In the genomic region with DNA sequence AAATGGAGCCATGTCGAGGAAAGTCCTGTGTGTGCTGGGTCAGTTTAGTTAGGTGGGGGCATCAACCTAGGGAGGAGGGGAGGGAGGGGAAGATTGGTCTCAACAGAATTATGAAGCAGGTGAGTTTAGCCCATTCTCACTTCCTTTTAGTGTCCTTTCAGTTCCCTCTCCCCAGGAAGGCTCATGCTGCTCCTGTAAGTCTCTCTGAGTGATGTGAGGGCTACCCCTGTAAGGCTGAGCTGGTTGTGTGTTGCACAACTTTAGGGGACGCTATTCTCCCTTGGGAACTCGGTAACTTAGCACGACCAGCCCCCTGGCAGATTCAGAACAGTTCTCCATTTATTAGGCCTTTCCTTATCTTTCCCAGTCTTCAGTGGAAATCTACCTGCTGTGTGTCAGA, we compare ENCODE assay signal across 14 cellular contexts. TPM values are rescaled to one million over a fixed set of nuclear protein-coding genes. Genes with fewer than 3 reads are reported as not detected.
DNase-seq lines count a peak whose midpoint lies in the region; ATAC-seq and TF ChIP-seq lines count a peak whose summit lies in the region.
"Had no signal": no experiment of that assay in that cellular context is flagged by ENCODE, and none has a peak within 500 bp of the region (broad histone marks: within the 10 kb centered on the region; RNA-seq: fewer than 3 reads in every experiment).

No MANE protein-coding gene starts in this region.

- DNase-seq in NCI-H446 (lab: John Stamatoyannopoulos, UW) (no peak), HCEC 1CT (no peak), mammary epithelial cell (no peak), GM10266 (ENCODE audit: extremely low spot score) (no peak)
- DNase-seq: activated CD4-positive, alpha-beta T cell treated with anti-CD3 and anti-CD28 coated beads, Interleukin-2, amount 10 ng/mL, durations not matched to agents 7 days and 5 days; activated naive CD8-positive, alpha-beta T cell treated with anti-CD3 and anti-CD28 coated beads for 36 hours; effector CD4-positive, alpha-beta T cell; heart right ventricle had no signal

- no peaks in the 10 kb centered on the region for H4K20me1 ChIP-seq in DOHH2 (ENCODE audit: control insufficient read depth, insufficient read depth, low read depth, low read length)
- H4K20me1 ChIP-seq in mammary epithelial cell (ENCODE audit: insufficient read depth, low read length) = no peaks in the 10 kb centered on the region

- H3K36me3 ChIP-seq in DOHH2 (ENCODE audit: control insufficient read depth, low read length) = no peaks in the 10 kb centered on the region
- H3K36me3 ChIP-seq in mammary epithelial cell (ENCODE audit: insufficient read depth, low read length) = no peaks in the 10 kb centered on the region
- H3K36me3 ChIP-seq: heart right ventricle had no signal

- no peaks in the 10 kb centered on the region for H3K9me3 ChIP-seq in DOHH2 (ENCODE audit: control insufficient read depth, insufficient read depth, low read length)
- H3K9me3 ChIP-seq in mammary epithelial cell (replicated peaks; ENCODE audit: insufficient read depth, low read length) = peaks cover 4% of the 10 kb centered on the region
- H3K9me3 ChIP-seq: A549, heart right ventricle had no signal

- no peaks in the 10 kb centered on the region for H3F3A ChIP-seq in DOHH2 (ENCODE audit: control insufficient read depth, insufficient read depth)

- dilution Hi-C loops in mammary epithelial cell (cut with HindIII; ENCODE audit: low sequenced_read_pairs) = no loop called here

- H2AFZ ChIP-seq in mammary epithelial cell (ENCODE audit: low read depth, low read length) = no peak overlapping the region

- no peak overlapping the region for H3K9ac ChIP-seq in mammary epithelial cell (ENCODE audit: insufficient read depth, low read length)

- H3K27ac ChIP-seq in DOHH2 (ENCODE audit: low read depth, low read length) = no peak overlapping the region
- H3K27ac ChIP-seq in mammary epithelial cell (ENCODE audit: insufficient read depth, low read depth, low read length) = no peak overlapping the region
- H3K27ac ChIP-seq: A549, heart right ventricle, skin epidermis had no signal

- in situ Hi-C loops in mammary epithelial cell (cut with MboI; ENCODE audit: low sequenced_read_pairs in 2 of 2) = no loop called here

- H3K27me3 ChIP-seq in DOHH2 (ENCODE audit: control insufficient read depth, low read length) (no peaks in the 10 kb centered on the region), mammary epithelial cell (ENCODE audit: insufficient read depth, low read length) (no peaks in the 10 kb centered on the region)
- H3K27me3 ChIP-seq: heart right ventricle had no signal

- ATAC-seq in GM19043 (IDR thresholded peaks at IDR 0.05; ENCODE audit: low read depth, unreplicated experiment) (peak; percentile 96), HG02623 (IDR thresholded peaks at IDR 0.05; ENCODE audit: unreplicated experiment) (peak; percentile 100), HG03439 (IDR thresholded peaks at IDR 0.05; ENCODE audit: unreplicated experiment) (peak; percentile 92)
- ATAC-seq: A549, heart right ventricle had no signal

- H3K79me2 ChIP-seq in DOHH2 (ENCODE audit: control insufficient read depth, low read length) (no peaks in the 10 kb centered on the region), mammary epithelial cell (ENCODE audit: insufficient read depth, low read length) (no peaks in the 10 kb centered on the region)

- intact Hi-C loops in mammary epithelial cell (cut with micrococcal nuclease) = no loop called here

- H3K4me3 ChIP-seq in DOHH2 (ENCODE audit: low read length) = no peak overlapping the region
- H3K4me3 ChIP-seq in mammary epithelial cell (replicated peaks in 1 of 3; ENCODE audit: insufficient read depth in 1 of 3, low read depth in 2 of 3, low read length in 3 of 3) = no peak overlapping the region
- H3K4me3 ChIP-seq: A549, heart right ventricle, skin epidermis had no signal

- no TSS peak for BruUV-seq in mammary epithelial cell (replicated peaks; lab: Mats Ljungman, UMichigan)

- H3K4me2 ChIP-seq in DOHH2 (ENCODE audit: low read length) = peak overlapping the region; percentile 21
- no peak overlapping the region for H3K4me2 ChIP-seq in mammary epithelial cell (ENCODE audit: insufficient read depth, low read depth, low read length)
- H3K4me2 ChIP-seq: A549 had no signal

- H3K4me1 ChIP-seq in DOHH2 (ENCODE audit: control insufficient read depth, low read length) = peaks cover 10% of the 10 kb centered on the region
- H3K4me1 ChIP-seq in mammary epithelial cell (ENCODE audit: insufficient read depth, low read length) = no peaks in the 10 kb centered on the region
- H3K4me1 ChIP-seq: A549, heart right ventricle had no signal

- WGBS in mammary epithelial cell (ENCODE audit: low coverage, missing lambda C conversion rate) = 48% methylated on average over 4 of the region's 4 CpGs

- CTCF ChIA-PET in mammary epithelial cell (lab: Charles Lee; ENCODE audit: low non-redundant PET) = no interaction called here

- TF ChIP-seq CTCF in DOHH2 (IDR thresholded peaks at IDR 0.05; ENCODE audit: low read depth, low read length, poor library complexity, severe bottlenecking) (peak; percentile 37), mammary epithelial cell (conservative IDR thresholded peaks at IDR 0.05 in 1 of 2, IDR thresholded peaks at IDR 0.05 in 1 of 2; ENCODE audit: extremely low read depth in 1 of 2, insufficient read depth in 1 of 2, low read depth in 1 of 2, low read length in 2 of 2) (no peak), GM10266 (IDR thresholded peaks at IDR 0.05; ENCODE audit: control insufficient read depth, insufficient read depth, low read depth, missing control alignments) (no peak)

- H3K9me2 ChIP-seq in DOHH2 (replicated peaks; ENCODE audit: control insufficient read depth, low read length) = no peaks in the 10 kb centered on the region

RNA-seq across cellular contexts. Expression of gene IL5RA, which starts 21.2 kb away (rescaled TPM):
- not detected for total RNA-seq in mammary epithelial cell
- polyA plus RNA-seq in mammary epithelial cell = not detected
- not detected for polyA minus RNA-seq in mammary epithelial cell
- total RNA-seq: activated CD4-positive, alpha-beta T cell treated with anti-CD3 and anti-CD28 coated beads, Interleukin-2, amount 10 ng/mL, durations not matched to agents 7 days and 5 days; activated naive CD8-positive, alpha-beta T cell treated with anti-CD3 and anti-CD28 coated beads for 36 hours had no signal
- polyA plus RNA-seq: A549 had no signal

RNA-seq across cellular contexts. Expression of gene TRNT1, which starts 37.7 kb away (rescaled TPM):
- 10 to 100 TPM; 20.7 to 27.8 TPM for total RNA-seq in mammary epithelial cell
- polyA plus RNA-seq in mammary epithelial cell = 5.3 TPM
- 4.3 TPM for polyA minus RNA-seq in mammary epithelial cell
